12 cellular contexts compared by ENCODE assay signal in the genomic region with DNA sequence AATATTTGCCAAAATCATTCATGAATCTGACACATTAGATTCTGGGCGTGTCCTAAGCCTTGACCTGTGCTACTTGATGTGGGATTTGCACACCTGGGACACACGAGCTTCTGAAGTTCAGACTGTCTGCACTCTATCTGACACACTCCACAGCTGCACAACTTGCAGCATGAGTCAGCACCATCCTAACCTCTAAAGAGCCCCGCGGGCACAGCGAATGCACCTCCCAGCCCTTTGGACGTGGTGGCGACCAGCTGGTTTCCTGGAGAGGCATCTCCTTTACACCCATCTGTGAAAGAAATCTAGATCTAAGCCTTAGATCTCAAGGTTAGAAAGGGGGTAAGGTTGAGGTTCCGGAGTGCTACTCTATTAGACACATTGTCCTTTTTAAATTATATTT.
A peak's percentile ranks its signal among the peaks of the same experiment; 100 is the strongest.
DNase-seq lines count a peak whose midpoint lies in the region; ATAC-seq, FAIRE-seq and TF ChIP-seq lines count a peak whose summit lies in the region.
"Had no signal": no experiment of that assay in that cellular context is flagged by ENCODE, and none has a peak within 500 bp of the region (broad histone marks: within the 10 kb centered on the region; RNA-seq: fewer than 3 reads in every experiment).

No MANE protein-coding gene starts in this region.

- H3K36me3 ChIP-seq in left ventricle myocardium inferior: no peaks in the 10 kb centered on the region
- H3K36me3 ChIP-seq: gastrocnemius medialis, transverse colon had no signal

- no peaks in the 10 kb centered on the region for H3K9me3 ChIP-seq in left ventricle myocardium inferior (replicated peaks)
- H3K9me3 ChIP-seq: gastrocnemius medialis, transverse colon had no signal

- H3K4me1 ChIP-seq in left ventricle myocardium inferior: peaks cover 97% of the 10 kb centered on the region
- H3K4me1 ChIP-seq: gastrocnemius medialis had no signal

- peak; percentile 78 for ATAC-seq in GM18505 (IDR thresholded peaks at IDR 0.05; ENCODE audit: unreplicated experiment)
- peak; percentile 52 for ATAC-seq in GM21737 (IDR thresholded peaks at IDR 0.05; ENCODE audit: unreplicated experiment)
- ATAC-seq: gastrocnemius medialis had no signal

- H3K4me3 ChIP-seq in left ventricle myocardium inferior: peak overlapping the region; percentile 7
- H3K4me3 ChIP-seq: gastrocnemius medialis, transverse colon had no signal

- peak overlapping the region; percentile 61 for H3K27ac ChIP-seq in left ventricle myocardium inferior (replicated peaks)
- H3K27ac ChIP-seq: gastrocnemius medialis, KMS-11 had no signal

- TF ChIP-seq CTCF in left ventricle myocardium inferior (IDR thresholded peaks at IDR 0.05; ENCODE audit: borderline replicate concordance): no peak

- no peak for FAIRE-seq in frontal cortex (lab: Jason Lieb, UNC)

- peak; percentile 48 for DNase-seq in NCI-H460 (ENCODE audit: extremely low read depth, low read depth)
- DNase-seq in left ventricle myocardium inferior: no peak
- DNase-seq in activated CD8-positive, alpha-beta memory T cell treated with anti-CD3 and anti-CD28 coated beads, Interleukin-2, amount 50 U/mL, for 48 hours: no peak
- DNase-seq in OCI-M1 (lab: John Stamatoyannopoulos, UW): no peak
- no peak for DNase-seq in frontal cortex (ENCODE audit: low spot score in 2 of 2)
- no peak for DNase-seq in occipital lobe (lab: John Stamatoyannopoulos, UW)
- DNase-seq: activated CD4-positive, alpha-beta memory T cell treated with anti-CD3 and anti-CD28 coated beads, Interleukin-2, amount 10 ng/mL, durations not matched to agents 7 days and 5 days; gastrocnemius medialis; transverse colon had no signal

- TF ChIP-seq POLR2A in GM18505 (IDR thresholded peaks at IDR 0.05; ENCODE audit: borderline replicate concordance, extremely low read depth, insufficient read depth, insufficient read length): no peak

- intact Hi-C loops in left ventricle myocardium inferior (cut with micrococcal nuclease): no loop called here

- H3K27me3 ChIP-seq in left ventricle myocardium inferior (ENCODE audit: low read depth): no peaks in the 10 kb centered on the region
- H3K27me3 ChIP-seq: gastrocnemius medialis, transverse colon had no signal
